22 cellular contexts compared by ENCODE assay signal in genomic region chr6:122804962-122805499, GRCh38. TPM values are rescaled to one million over a fixed set of nuclear protein-coding genes. Genes with fewer than 3 reads are reported as not detected.
DNase-seq lines count a peak whose midpoint lies in the region; ATAC-seq and TF ChIP-seq lines count a peak whose summit lies in the region.
"Had no signal": no experiment of that assay in that cellular context is flagged by ENCODE, and none has a peak within 500 bp of the region (broad histone marks: within the 10 kb centered on the region; RNA-seq: fewer than 3 reads in every experiment).

No MANE protein-coding gene starts in this region.

- H3K4me3 ChIP-seq in heart left ventricle (no peak overlapping the region), transverse colon (no peak overlapping the region), tibial nerve (no peak overlapping the region)
- H3K4me3 ChIP-seq: BLaER1, GM23248 had no signal

- DNase-seq in Right ventricle myocardium inferior (ENCODE audit: missing footprints) (no peak), heart left ventricle (no peak), amniotic epithelial cell (ENCODE audit: low read depth) (peak; percentile 55), left kidney (ENCODE audit: low read depth, low spot score) (peak; percentile 31), transverse colon (no peak), tibial nerve (ENCODE audit: low spot score in 2 of 2) (no peak), kidney tubule cell (ENCODE audit: low spot score) (no peak)
- DNase-seq: CD4-positive, CD25-positive, alpha-beta regulatory T cell; GM23248; H7; KBM-7; NCI-H2029; NCI-H446; NCI-H526; RPMI8226; SHP77 treated with DMSO at 0.1 percent for 48 hours had no signal

- TF ChIP-seq CTCF in heart left ventricle (IDR thresholded peaks at IDR 0.05) (no peak), transverse colon (IDR thresholded peaks at IDR 0.05) (no peak), tibial nerve (IDR thresholded peaks at IDR 0.05) (no peak)

- peaks cover 0 to 30% (median 11%) of the 10 kb centered on the region in 9 donors for H3K36me3 ChIP-seq in heart left ventricle
- H3K36me3 ChIP-seq in transverse colon: peaks cover 0 to 21% (median 6%) of the 10 kb centered on the region in 4 donors
- H3K36me3 ChIP-seq in tibial nerve: peaks cover 0 to 28% (median 0%) of the 10 kb centered on the region in 3 donors
- H3K36me3 ChIP-seq: BLaER1 had no signal

- WGBS in heart left ventricle, 4 donors: 67 to 76% (median 74%) methylated on average over 6 of the region's 6 CpGs
- WGBS in transverse colon (ENCODE audit: low coverage in 1 of 2), 2 donors: 75 to 77% methylated on average over 6 of the region's 6 CpGs
- WGBS in tibial nerve, 2 donors: 80 to 82% methylated on average over 6 of the region's 6 CpGs

- intact Hi-C loops in Right ventricle myocardium inferior (cut with DNase I): no loop called here
- intact Hi-C loops in heart left ventricle (cut with DNase I): no loop called here
- intact Hi-C loops in transverse colon (cut with DNase I; ENCODE audit: low total_unique reads): no loop called here

- TF ChIP-seq POLR2A in heart left ventricle (IDR thresholded peaks at IDR 0.05) (no peak), transverse colon (IDR thresholded peaks at IDR 0.05) (no peak), tibial nerve (IDR thresholded peaks at IDR 0.05) (no peak)

- H3K27ac ChIP-seq in heart left ventricle (no peak overlapping the region), transverse colon (peak overlapping the region in 3 of 4 donors; percentile 12 to 40 (median 31)), tibial nerve (no peak overlapping the region)
- H3K27ac ChIP-seq: 22Rv1, BLaER1, GM23248 had no signal

- H3K9me3 ChIP-seq in heart left ventricle: no peaks in the 10 kb centered on the region
- no peaks in the 10 kb centered on the region for H3K9me3 ChIP-seq in transverse colon
- no peaks in the 10 kb centered on the region for H3K9me3 ChIP-seq in tibial nerve
- H3K9me3 ChIP-seq: BLaER1 had no signal

- no peaks in the 10 kb centered on the region for H3K4me1 ChIP-seq in heart left ventricle
- H3K4me1 ChIP-seq in transverse colon: peaks cover 4 to 42% (median 8%) of the 10 kb centered on the region in 4 donors
- H3K4me1 ChIP-seq in tibial nerve: no peaks in the 10 kb centered on the region
- H3K4me1 ChIP-seq: BLaER1 had no signal

- peak; percentile 64 for ATAC-seq in Right ventricle myocardium inferior
- no peak for ATAC-seq in heart left ventricle
- no peak for ATAC-seq in GM18517 (IDR thresholded peaks at IDR 0.05; ENCODE audit: unreplicated experiment)

- no peak for TF ChIP-seq EP300 in transverse colon (IDR thresholded peaks at IDR 0.05; ENCODE audit: low read depth)
- no peak for TF ChIP-seq EP300 in tibial nerve (IDR thresholded peaks at IDR 0.05)

- H3K27me3 ChIP-seq in heart left ventricle (no peaks in the 10 kb centered on the region), transverse colon (no peaks in the 10 kb centered on the region), tibial nerve (no peaks in the 10 kb centered on the region)
- H3K27me3 ChIP-seq: BLaER1 had no signal

- in situ Hi-C loops in transverse colon (cut with MboI; ENCODE audit: low pct_ligation_motif_present in 1 of 4, low pct_unique_long_range_greater_than_20kb in 1 of 4, low sequenced_read_pairs in 3 of 4): no loop called here

RNA-seq across cellular contexts. Expression of gene SMPDL3A, which starts 16.0 kb away (rescaled TPM):
- total RNA-seq in Right ventricle myocardium inferior: 4.5 TPM
- 10 to 100 TPM in 1 of 9 donors, 1 to 10 TPM in 8; 3.5 to 10.4 (median 4.6) TPM for total RNA-seq in heart left ventricle
- 1 to 10 TPM; 4.1 to 8.1 TPM for polyA plus RNA-seq in heart left ventricle
- 100 to 1,000 TPM in 3 of 4 donors, 10 to 100 TPM in 1; 10.1 to 353 (median 172) TPM for total RNA-seq in transverse colon
- total RNA-seq in tibial nerve: 10 to 100 TPM in 2 of 4 donors, 1 to 10 TPM in 2; 8.6 to 14.0 (median 10.5) TPM
- total RNA-seq: CD4-positive, CD25-positive, alpha-beta regulatory T cell had no signal

RNA-seq across cellular contexts. Expression of gene FABP7, which starts 25.5 kb away (rescaled TPM):
- total RNA-seq in Right ventricle myocardium inferior (not detected), heart left ventricle (under 1 TPM in 1 of 9 donors, not detected in 8; 0.61 TPM), transverse colon (under 1 TPM in 2 of 4 donors, not detected in 2; 0.48 to 0.55 TPM), tibial nerve (not detected)
- under 1 TPM in 1 of 2 donors, not detected in 1; 0.17 TPM for polyA plus RNA-seq in heart left ventricle
- total RNA-seq: CD4-positive, CD25-positive, alpha-beta regulatory T cell; GM23248; HT-29; LHCN-M2; MCF 10A had no signal
- polyA plus RNA-seq: CD4-positive, CD25-positive, alpha-beta regulatory T cell; GM23248 had no signal

Comparison
In these comparisons a context has a peak if more than half of its experiments do, and no peak if none do; other contexts are left out.
1. DNase-seq: peak in amniotic epithelial cell (single experiment) and left kidney (single experiment); none in Right ventricle myocardium inferior (single experiment), heart left ventricle (0 of 5), transverse colon (single experiment), tibial nerve (0 of 2) and kidney tubule cell (single experiment).
2. H3K27ac ChIP-seq: peak in transverse colon (3 of 4); none in heart left ventricle (0 of 12) and tibial nerve (0 of 4).